15 cellular contexts compared by ENCODE assay signal in genomic region chr6:158015545-158015944, GRCh38.
"Had no signal": no experiment of that assay in that cellular context is flagged by ENCODE, and none has a peak within 500 bp of the region (broad histone marks: within the 10 kb centered on the region; RNA-seq: fewer than 3 reads in every experiment).

No MANE protein-coding gene starts in this region.

- H3K9me3 ChIP-seq: esophagus squamous epithelium, mucosa of descending colon, psoas muscle, sigmoid colon had no signal

- DNase-seq: activated CD8-positive, alpha-beta memory T cell treated with anti-CD3 and anti-CD28 coated beads, Interleukin-2, amount 50 U/mL, for 4 hours; activated CD8-positive, alpha-beta T cell treated with anti-CD3 and anti-CD28 coated beads for 36 hours; esophagus squamous epithelium; glutamatergic neuron; left colon; mucosa of descending colon; natural killer cell; psoas muscle; stimulated activated CD4-positive, alpha-beta T cell treated with anti-CD3 and anti-CD28 coated beads, Interleukin-12 subunit alpha, Interleukin-12 subunit beta, amount 100 ng/mL, for 4 hours; stimulated activated naive CD4-positive, alpha-beta T cell treated with Interleukin-2 at 50 U/mL for 16 hours; T-helper 9 cell had no signal

- H3K27me3 ChIP-seq: esophagus squamous epithelium, sigmoid colon had no signal

- H3K36me3 Mint-ChIP-seq: natural killer cell had no signal

- H3K27ac ChIP-seq: esophagus squamous epithelium, psoas muscle, sigmoid colon had no signal

- H3K4me3 ChIP-seq: esophagus squamous epithelium, mucosa of descending colon, psoas muscle, sigmoid colon had no signal

- FAIRE-seq: urothelium cell line had no signal

- H3K27me3 Mint-ChIP-seq: activated CD8-positive, alpha-beta T cell treated with anti-CD3 and anti-CD28 coated beads for 36 hours had no signal

- H3K9me3 Mint-ChIP-seq: activated CD8-positive, alpha-beta T cell treated with anti-CD3 and anti-CD28 coated beads for 36 hours; activated naive CD4-positive, alpha-beta T cell treated with anti-CD3 and anti-CD28 coated beads for 36 hours; natural killer cell had no signal

- H3K4me3 Mint-ChIP-seq: activated CD8-positive, alpha-beta T cell treated with anti-CD3 and anti-CD28 coated beads for 36 hours; activated naive CD4-positive, alpha-beta T cell treated with anti-CD3 and anti-CD28 coated beads for 36 hours; activated T-helper 1 cell treated with anti-CD3 and anti-CD28 coated beads, Interleukin-12 subunit alpha, Interleukin-12 subunit beta, Interleukin-2, Interleukin-4 antibody, amounts not matched to agents 30 ng/mL and 10 ng/mL and 1 ng/mL, durations not matched to agents 14 hours and 24 hours and 36 hours; natural killer cell had no signal
